ENCODE assay signal across 10 cellular contexts in genomic region chr14:103279129-103280025, GRCh38. TPM values are rescaled to one million over a fixed set of nuclear protein-coding genes. Genes with fewer than 3 reads are reported as not detected.
A peak's percentile ranks its signal among the peaks of the same experiment; 100 is the strongest.
DNase-seq lines count a peak whose midpoint lies in the region; ATAC-seq, FAIRE-seq and TF ChIP-seq lines count a peak whose summit lies in the region.
"Had no signal": no experiment of that assay in that cellular context is flagged by ENCODE, and none has a peak within 500 bp of the region (broad histone marks: within the 10 kb centered on the region; RNA-seq: fewer than 3 reads in every experiment).

No MANE protein-coding gene starts in this region.

- H3K4me2 ChIP-seq in endothelial cell of umbilical vein (ENCODE audit: insufficient read depth, low read length) (no peak overlapping the region), mesenchymal stem cell (ENCODE audit: low read length, poor library complexity, severe bottlenecking) (peak overlapping the region; percentile 44)

- no peak overlapping the region for H3K18ac ChIP-seq in mesenchymal stem cell (ENCODE audit: low read depth in 1 of 2, low read length in 2 of 2)

- no peak overlapping the region for H3K4me3 ChIP-seq in endothelial cell of umbilical vein (replicated peaks in 1 of 3; ENCODE audit: insufficient read depth in 1 of 3, low read depth in 1 of 3, low read length in 3 of 3)
- H3K4me3 ChIP-seq in mesenchymal stem cell (ENCODE audit: insufficient read depth in 1 of 2, low read depth in 1 of 2, low read length in 2 of 2): peak overlapping the region; percentile 20 to 59
- peak overlapping the region; percentile 47 for H3K4me3 ChIP-seq in suprapubic skin

- TF ChIP-seq CTCF in endothelial cell of umbilical vein (IDR thresholded peaks at IDR 0.05; ENCODE audit: extremely low read depth in 1 of 2, insufficient read depth in 1 of 2, low read depth in 1 of 2, low read length in 2 of 2): no peak
- TF ChIP-seq CTCF in suprapubic skin (IDR thresholded peaks at IDR 0.05): no peak

- no peak overlapping the region for H4K91ac ChIP-seq in mesenchymal stem cell (ENCODE audit: low read length)

- H2BK120ac ChIP-seq in mesenchymal stem cell (ENCODE audit: low read depth, low read length): no peak overlapping the region

- no peak overlapping the region for H3K14ac ChIP-seq in mesenchymal stem cell (ENCODE audit: low read length in 2 of 2)

- TF ChIP-seq POLR2A in endothelial cell of umbilical vein (IDR thresholded peaks at IDR 0.05; ENCODE audit: low read depth, low read length) (no peak), suprapubic skin (IDR thresholded peaks at IDR 0.05) (no peak)

- no peak overlapping the region for H2BK12ac ChIP-seq in mesenchymal stem cell (ENCODE audit: low read length in 2 of 2)

- H3K79me1 ChIP-seq in mesenchymal stem cell (replicated peaks; ENCODE audit: low read length, poor library complexity, severe bottlenecking): no peaks in the 10 kb centered on the region

- no peak for TF ChIP-seq EP300 in suprapubic skin (IDR thresholded peaks at IDR 0.05)

- peaks cover 44 to 81% of the 10 kb centered on the region in 2 donors for H3K27me3 Mint-ChIP-seq in T-cell

- POLR2A ChIA-PET in T-cell (lab: Charles Lee): no interaction called here
- POLR2A ChIA-PET in endothelial cell of umbilical vein (lab: Charles Lee): no interaction called here

- no peak overlapping the region for H3K9ac ChIP-seq in endothelial cell of umbilical vein (replicated peaks; ENCODE audit: extremely low read depth, insufficient read depth, low read length)
- H3K9ac ChIP-seq in mesenchymal stem cell (ENCODE audit: low read length): no peak overlapping the region

- no peaks in the 10 kb centered on the region for H4K20me1 ChIP-seq in endothelial cell of umbilical vein (replicated peaks; ENCODE audit: control insufficient read depth, extremely low read depth, insufficient read depth, low read length)

- intact Hi-C loops in endothelial cell of umbilical vein (cut with micrococcal nuclease): no loop called here

- H3K9me3 ChIP-seq in endothelial cell of umbilical vein (replicated peaks; ENCODE audit: control insufficient read depth, insufficient read depth, low read length) (no peaks in the 10 kb centered on the region), mesenchymal stem cell (ENCODE audit: control insufficient read depth, low read length) (peaks cover 4% of the 10 kb centered on the region), suprapubic skin (no peaks in the 10 kb centered on the region)

- no peaks in the 10 kb centered on the region for H3K4me1 ChIP-seq in endothelial cell of umbilical vein (ENCODE audit: control insufficient read depth, extremely low read depth, insufficient read depth, low read length)
- peaks cover 9% of the 10 kb centered on the region for H3K4me1 ChIP-seq in mesenchymal stem cell (ENCODE audit: control insufficient read depth, insufficient read depth, low read depth, low read length)
- H3K4me1 ChIP-seq in suprapubic skin: peaks cover 14% of the 10 kb centered on the region

- no peaks in the 10 kb centered on the region for H3K9me1 ChIP-seq in endothelial cell of umbilical vein (replicated peaks; ENCODE audit: control insufficient read depth, extremely low read depth, insufficient read depth, low read length)

- H3K79me2 ChIP-seq in endothelial cell of umbilical vein (ENCODE audit: control insufficient read depth, insufficient read depth, low read length): no peaks in the 10 kb centered on the region

- peak overlapping the region; percentile 31 to 66 (median 54) for H3K4me3 Mint-ChIP-seq in T-cell
- H3K4me3 Mint-ChIP-seq: natural killer cell had no signal

- H3K27ac ChIP-seq in endothelial cell of umbilical vein (ENCODE audit: insufficient read depth, low read depth, low read length) (no peak overlapping the region), mesenchymal stem cell (ENCODE audit: low read length, poor library complexity, severe bottlenecking) (no peak overlapping the region), suprapubic skin (peak overlapping the region; percentile 21)

- 10% methylated on average over 98 of the region's 103 CpGs for WGBS in mesenchymal stem cell
- 34% methylated on average over 17 of the region's 103 CpGs for WGBS in suprapubic skin

- no peak overlapping the region for H3K27ac Mint-ChIP-seq in T-cell
- H3K27ac Mint-ChIP-seq: natural killer cell had no signal

- no TSS peak for BruUV-seq in endothelial cell of umbilical vein (replicated peaks; lab: Mats Ljungman, UMichigan)

- CTCF ChIA-PET in T-cell (lab: Charles Lee) (no interaction called here), endothelial cell of umbilical vein (lab: Charles Lee) (no interaction called here)

- dilution Hi-C loops in endothelial cell of umbilical vein (cut with MboI; ENCODE audit: extremely low pct_ligation_motif_present, low sequenced_read_pairs): no loop called here

- FAIRE-seq in endothelial cell of umbilical vein (lab: Jason Lieb, UNC): no peak

- H3K27me3 ChIP-seq in endothelial cell of umbilical vein (ENCODE audit: control insufficient read depth in 2 of 2, insufficient read depth in 2 of 2, low read length in 2 of 2) (peaks cover 26 to 68% of the 10 kb centered on the region in 2 experiments), mesenchymal stem cell (ENCODE audit: control insufficient read depth in 1 of 2, insufficient read depth in 1 of 2, low read length in 2 of 2) (peaks cover 8 to 24% of the 10 kb centered on the region in 2 experiments), suprapubic skin (peaks cover 43% of the 10 kb centered on the region)

- no peaks in the 10 kb centered on the region for H3K36me3 Mint-ChIP-seq in T-cell
- H3K36me3 Mint-ChIP-seq: natural killer cell had no signal

- H3K36me3 ChIP-seq in endothelial cell of umbilical vein (ENCODE audit: control insufficient read depth in 2 of 2, extremely low read depth in 1 of 2, insufficient read depth in 2 of 2, low read length in 2 of 2): no peaks in the 10 kb centered on the region
- H3K36me3 ChIP-seq in mesenchymal stem cell (ENCODE audit: control insufficient read depth in 1 of 2, insufficient read depth in 2 of 2, low read depth in 1 of 2, low read length in 2 of 2): no peaks in the 10 kb centered on the region
- no peaks in the 10 kb centered on the region for H3K36me3 ChIP-seq in suprapubic skin

- no peaks in the 10 kb centered on the region for H3K9me3 Mint-ChIP-seq in T-cell
- H3K9me3 Mint-ChIP-seq: natural killer cell had no signal

- H2BK5ac ChIP-seq in mesenchymal stem cell (ENCODE audit: low read depth, low read length, poor library complexity, severe bottlenecking): no peak overlapping the region

- no peak overlapping the region for H3K4ac ChIP-seq in mesenchymal stem cell (ENCODE audit: low read depth in 1 of 2, low read length in 2 of 2)

- peaks cover 0 to 12% (median 6%) of the 10 kb centered on the region in 3 donors for H3K4me1 Mint-ChIP-seq in T-cell
- H3K4me1 Mint-ChIP-seq: natural killer cell had no signal

- ATAC-seq in T-cell (replicated peaks in 1 of 4) (no peak), HG02938 (IDR thresholded peaks at IDR 0.05; ENCODE audit: unreplicated experiment) (no peak)

- H3K23ac ChIP-seq in mesenchymal stem cell (ENCODE audit: low read length in 2 of 2): no peak overlapping the region

- H2BK15ac ChIP-seq in mesenchymal stem cell (ENCODE audit: low read depth, poor library complexity, severe bottlenecking): peak overlapping the region; percentile 16

- no peak for DNase-seq in T-cell
- no peak for DNase-seq in endothelial cell of umbilical vein (ENCODE audit: low read depth, low spot score)
- DNase-seq in mesenchymal stem cell: no peak
- no peak for DNase-seq in suprapubic skin (ENCODE audit: low spot score in 2 of 2)
- DNase-seq in SIG-M5 treated with dmso at 0.1 percent for 504 hours (lab: John Stamatoyannopoulos, UW; ENCODE audit: unreplicated experiment): no peak
- no peak for DNase-seq in SKM-1 treated with dmso at 0.1 percent for 144 hours (lab: John Stamatoyannopoulos, UW; ENCODE audit: unreplicated experiment)
- DNase-seq: activated CD8-positive, alpha-beta memory T cell treated with anti-CD3 and anti-CD28 coated beads, Interleukin-2, amount 50 U/mL, for 4 hours; natural killer cell; SIG-M5 had no signal

- H2AK5ac ChIP-seq in mesenchymal stem cell (ENCODE audit: low read length, severe bottlenecking): no peak overlapping the region

- H2AFZ ChIP-seq in endothelial cell of umbilical vein (ENCODE audit: low read depth, low read length) (peak overlapping the region; percentile 19), mesenchymal stem cell (ENCODE audit: low read depth, low read length) (peak overlapping the region; percentile 15)

- peak overlapping the region; percentile 4 for H4K8ac ChIP-seq in mesenchymal stem cell (ENCODE audit: low read length)

TF ChIP-seq in endothelial cell of umbilical vein, 7 proteins besides CTCF, POLR2A, EP300 and RAD21:
- no peak for TF ChIP-seq MAX (IDR thresholded peaks at IDR 0.05; ENCODE audit: insufficient read depth, insufficient read length)
- peak; percentile 60 for TF ChIP-seq EZH2 (IDR thresholded peaks at IDR 0.05; ENCODE audit: borderline replicate concordance, low read depth, low read length, severe bottlenecking)

RNA-seq across cellular contexts. Expression of gene EIF5, which starts 54.7 kb away (rescaled TPM):
- total RNA-seq in T-cell (100 to 1,000 TPM; 223 to 650 (median 261) TPM), endothelial cell of umbilical vein (294 and 313 TPM in 2 replicates), suprapubic skin (100 to 1,000 TPM; 167 to 241 (median 194) TPM)
- 145 and 175 TPM in 2 replicates for polyA plus RNA-seq in endothelial cell of umbilical vein
- 210 and 217 TPM in 2 replicates for polyA plus RNA-seq in endothelial cell of umbilical vein (2011; cell fraction: cytosol; rRNA removed)
- polyA plus RNA-seq in endothelial cell of umbilical vein (2011; cell fraction: nucleus; rRNA removed): 287 and 322 TPM in 2 replicates
- polyA plus RNA-seq in endothelial cell of umbilical vein (2012): 214 and 322 TPM in 2 replicates
- 137 and 162 TPM in 2 replicates for polyA minus RNA-seq in endothelial cell of umbilical vein
- 125 TPM for polyA minus RNA-seq in endothelial cell of umbilical vein (2011; cell fraction: cytosol; rRNA and poly(A)+ RNA removed)
- 236 and 271 TPM in 2 replicates for polyA minus RNA-seq in endothelial cell of umbilical vein (2011; cell fraction: nucleus; rRNA and poly(A)+ RNA removed)
- polyA plus RNA-seq in mesenchymal stem cell (2013, experiment 1 of 2): 243 TPM
- polyA plus RNA-seq in mesenchymal stem cell (2013, experiment 2 of 2): 253 TPM

Comparison
In these comparisons a context has a peak if more than half of its experiments do, and no peak if none do; other contexts are left out.
1. H3K4me3 ChIP-seq: peak in mesenchymal stem cell (2 of 2) and suprapubic skin (single experiment); none in endothelial cell of umbilical vein (0 of 3).